In genomic region chr6:134437376-134437775, GRCh38 we compare ENCODE assay signal across 8 cellular contexts.
DNase-seq lines count a peak whose midpoint lies in the region; ATAC-seq and TF ChIP-seq lines count a peak whose summit lies in the region.

No MANE protein-coding gene starts in this region.

- no peak for TF ChIP-seq EP300 in esophagus muscularis mucosa (IDR thresholded peaks at IDR 0.05)

- H3K9me3 ChIP-seq in esophagus muscularis mucosa: no peaks in the 10 kb centered on the region

- peak; percentile 57 for ATAC-seq in HG02885 (IDR thresholded peaks at IDR 0.05; ENCODE audit: poor library complexity, unreplicated experiment)

- no peak for TF ChIP-seq POLR2A in esophagus muscularis mucosa (IDR thresholded peaks at IDR 0.05; ENCODE audit: low read depth)

- peak; percentile 90 for DNase-seq in ELR (ENCODE audit: low read depth)
- peak; percentile 7 to 12 for DNase-seq in activated CD4-positive, alpha-beta T cell treated with anti-CD3 and anti-CD28 coated beads, Interleukin-2, amount 50 U/mL, for 4 hours
- DNase-seq in fibroblast of villous mesenchyme (ENCODE audit: low read depth): peak; percentile 48
- no peak for DNase-seq in esophagus muscularis mucosa (ENCODE audit: extremely low spot score)
- no peak for DNase-seq in NCI-H2171 (lab: John Stamatoyannopoulos, UW)
- no peak for DNase-seq in posterior vena cava (ENCODE audit: low spot score)

- no peaks in the 10 kb centered on the region for H3K27me3 ChIP-seq in esophagus muscularis mucosa

- WGBS in esophagus muscularis mucosa: 46% methylated on average over 4 of the region's 4 CpGs

- intact Hi-C loops in esophagus muscularis mucosa (cut with DNase I): no loop called here
- intact Hi-C loops in posterior vena cava (cut with DNase I): no loop called here

- H3K4me3 ChIP-seq in fibroblast of villous mesenchyme (ENCODE audit: low read depth, low read length): no peak overlapping the region
- H3K4me3 ChIP-seq in esophagus muscularis mucosa: no peak overlapping the region

- peak overlapping the region; percentile 89 for H3K27ac ChIP-seq in temporal lobe (ENCODE audit: low read depth, low read length)
- no peak overlapping the region for H3K27ac ChIP-seq in esophagus muscularis mucosa (replicated peaks in 1 of 4)

- H3K36me3 ChIP-seq in esophagus muscularis mucosa: no peaks in the 10 kb centered on the region

- H3K4me1 ChIP-seq in esophagus muscularis mucosa: peaks cover 0 to 11% (median 0%) of the 10 kb centered on the region in 4 donors

- TF ChIP-seq CTCF in fibroblast of villous mesenchyme (IDR thresholded peaks at IDR 0.05; ENCODE audit: insufficient read depth, low read depth, low read length): no peak
- no peak for TF ChIP-seq CTCF in esophagus muscularis mucosa (IDR thresholded peaks at IDR 0.05)

Comparison
In these comparisons a context has a peak if more than half of its experiments do, and no peak if none do; other contexts are left out.
1. DNase-seq: peak in ELR (single experiment), activated CD4-positive, alpha-beta T cell treated with anti-CD3 and anti-CD28 coated beads, Interleukin-2, amount 50 U/mL, for 4 hours (2 of 2) and fibroblast of villous mesenchyme (single experiment); none in esophagus muscularis mucosa (single experiment), NCI-H2171 (single experiment) and posterior vena cava (single experiment).